Comparison of ENCODE assay signal across 36 cellular contexts in the genomic region with DNA sequence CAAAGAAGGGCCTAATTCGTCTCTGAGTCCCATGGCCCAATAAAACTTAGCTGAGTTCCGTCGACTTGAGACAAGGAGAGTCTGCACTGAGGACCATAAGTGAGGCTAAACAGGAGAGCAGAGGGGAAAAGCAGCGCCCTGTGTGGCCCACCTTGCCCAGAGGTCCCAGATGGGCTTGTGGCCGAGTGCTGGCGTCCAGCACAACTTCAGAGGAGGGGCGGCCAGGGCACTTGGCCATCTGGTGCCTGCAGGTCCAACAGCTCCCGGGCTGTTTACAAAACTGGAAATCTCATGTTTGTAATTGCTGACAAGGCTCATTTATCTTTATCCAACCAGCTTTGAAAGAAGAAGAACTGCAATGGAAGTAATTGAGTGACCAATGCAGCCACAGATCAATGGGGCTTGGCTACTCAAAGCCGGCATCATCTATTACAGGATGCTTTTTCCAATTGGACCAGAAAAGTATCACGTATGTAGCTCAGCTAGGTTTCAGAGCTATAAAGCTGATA.
"Had no signal": no experiment of that assay in that cellular context is flagged by ENCODE, and none has a peak within 500 bp of the region (broad histone marks: within the 10 kb centered on the region; RNA-seq: fewer than 3 reads in every experiment).

No MANE protein-coding gene starts in this region.

- H3K36me3 ChIP-seq: ascending aorta, cardiac muscle cell had no signal

- ATAC-seq: activated CD8-positive, alpha-beta T cell treated with anti-CD3 and anti-CD28 coated beads for 36 hours; activated naive CD8-positive, alpha-beta T cell treated with anti-CD3 and anti-CD28 coated beads, Interleukin-2, amount 50 U/mL, for 24 hours had no signal

- H3K4me1 Mint-ChIP-seq: activated B cell treated with CpG ODN at 0.5 μM for 24 hours; activated CD4-positive, alpha-beta T cell treated with anti-CD3 and anti-CD28 coated beads, Interleukin-2, amount 10 ng/mL, durations not matched to agents 24 days and 14 days; activated naive CD4-positive, alpha-beta T cell treated with anti-CD3 and anti-CD28 coated beads, Interleukin-2, amount 10 ng/mL, durations not matched to agents 7 days and 5 days; activated naive CD4-positive, alpha-beta T cell treated with anti-CD3 and anti-CD28 coated beads, Interleukin-2, amount 50 U/mL, for 24 hours; activated naive CD8-positive, alpha-beta T cell treated with anti-CD3 and anti-CD28 coated beads, Interleukin-2, amount 10 ng/mL, durations not matched to agents 7 days and 5 days; activated naive CD8-positive, alpha-beta T cell treated with anti-CD3 and anti-CD28 coated beads, Interleukin-2, amount 50 U/mL, for 24 hours; central memory CD8-positive, alpha-beta T cell had no signal

- H3K27me3 Mint-ChIP-seq: activated B cell treated with CpG ODN at 0.5 μM for 24 hours; activated CD4-positive, alpha-beta memory T cell treated with anti-CD3 and anti-CD28 coated beads for 36 hours; activated CD4-positive, alpha-beta T cell treated with anti-CD3 and anti-CD28 coated beads, Interleukin-2, amount 10 ng/mL, durations not matched to agents 24 days and 14 days; activated CD8-positive, alpha-beta T cell treated with anti-CD3 and anti-CD28 coated beads for 36 hours; activated naive CD4-positive, alpha-beta T cell treated with anti-CD3 and anti-CD28 coated beads, Interleukin-2, amount 10 ng/mL, durations not matched to agents 7 days and 5 days; activated naive CD4-positive, alpha-beta T cell treated with anti-CD3 and anti-CD28 coated beads, Interleukin-2, amount 50 U/mL, for 24 hours; activated naive CD8-positive, alpha-beta T cell treated with anti-CD3 and anti-CD28 coated beads, Interleukin-2, amount 10 ng/mL, durations not matched to agents 7 days and 5 days; activated T-cell treated with anti-CD3 and anti-CD28 coated beads, Interleukin-2, amount 50 U/mL, for 24 hours; central memory CD8-positive, alpha-beta T cell had no signal

- H3K4me1 ChIP-seq: ascending aorta had no signal

- H3K27ac ChIP-seq: ascending aorta, cardiac muscle cell, VCaP had no signal

- H3K4me3 ChIP-seq: ascending aorta, cardiac muscle cell had no signal

- H3K9me3 ChIP-seq: ascending aorta had no signal

- H3K27ac Mint-ChIP-seq: activated B cell treated with CpG ODN at 0.5 μM for 24 hours; activated CD4-positive, alpha-beta memory T cell treated with anti-CD3 and anti-CD28 coated beads for 36 hours; activated CD4-positive, alpha-beta T cell treated with anti-CD3 and anti-CD28 coated beads, Interleukin-2, amount 10 ng/mL, durations not matched to agents 24 days and 14 days; activated CD8-positive, alpha-beta T cell treated with anti-CD3 and anti-CD28 coated beads for 36 hours; activated naive CD4-positive, alpha-beta T cell treated with anti-CD3 and anti-CD28 coated beads, Interleukin-2, amount 10 ng/mL, durations not matched to agents 7 days and 5 days; activated naive CD4-positive, alpha-beta T cell treated with anti-CD3 and anti-CD28 coated beads, Interleukin-2, amount 50 U/mL, for 24 hours; activated naive CD8-positive, alpha-beta T cell; activated naive CD8-positive, alpha-beta T cell treated with anti-CD3 and anti-CD28 coated beads, Interleukin-2, amount 10 ng/mL, durations not matched to agents 7 days and 5 days; activated naive CD8-positive, alpha-beta T cell treated with anti-CD3 and anti-CD28 coated beads, Interleukin-2, amount 50 U/mL, for 24 hours; activated T-cell treated with anti-CD3 and anti-CD28 coated beads, Interleukin-2, amount 50 U/mL, for 24 hours; activated T-helper 2 cell treated with anti-CD3 and anti-CD28 coated beads, Interferon-gamma antibody, Interleukin-2, Interleukin-4, amounts not matched to agents 10 μg/mL and 5 μg/mL and 100 μg/mL, durations not matched to agents 14 hours and 24 hours and 36 hours; brain; T-helper 1 cell treated with Interleukin-12 subunit alpha and Interleukin-12 subunit beta and Interleukin-4 antibody, amounts not matched to agents 30 μg/mL and 1 μg/mL, for 36 hours; T-helper 2 cell treated with Interferon-gamma antibody and Interleukin-4, amounts not matched to agents 5 μg/mL and 100 μg/mL, for 36 hours had no signal

- H3K36me3 Mint-ChIP-seq: activated CD4-positive, alpha-beta memory T cell treated with anti-CD3 and anti-CD28 coated beads for 36 hours; activated naive CD4-positive, alpha-beta T cell treated with anti-CD3 and anti-CD28 coated beads, Interleukin-2, amount 10 ng/mL, durations not matched to agents 7 days and 5 days; activated naive CD4-positive, alpha-beta T cell treated with anti-CD3 and anti-CD28 coated beads, Interleukin-2, amount 50 U/mL, for 24 hours; activated naive CD8-positive, alpha-beta T cell; activated naive CD8-positive, alpha-beta T cell treated with anti-CD3 and anti-CD28 coated beads, Interleukin-2, amount 10 ng/mL, durations not matched to agents 7 days and 5 days; brain had no signal

- FAIRE-seq: bronchial epithelial cell, TTC549 had no signal

- DNase-seq: activated B cell treated with CpG ODN at 0.5 μM for 24 hours; activated CD4-positive, alpha-beta memory T cell treated with anti-CD3 and anti-CD28 coated beads for 36 hours; activated CD4-positive, alpha-beta T cell treated with anti-CD3 and anti-CD28 coated beads for 4 hours; activated CD4-positive, alpha-beta T cell treated with anti-CD3 and anti-CD28 coated beads, Interleukin-2, amount 10 ng/mL, durations not matched to agents 24 days and 14 days; activated CD4-positive, alpha-beta T cell treated with anti-CD3 and anti-CD28 coated beads, Interleukin-2, amount 50 U/mL, for 1 hour; activated CD4-positive, alpha-beta T cell treated with anti-CD3 and anti-CD28 coated beads, Interleukin-2, amount 50 U/mL, for 4 hours; activated CD4-positive, CD25-positive, alpha-beta regulatory T cell treated with anti-CD3 and anti-CD28 coated beads, Interleukin-2, amount 50 U/mL, for 72 hours; activated CD8-positive, alpha-beta memory T cell treated with anti-CD3 and anti-CD28 coated beads, Interleukin-2, amount 50 U/mL, for 4 hours; activated CD8-positive, alpha-beta T cell treated with anti-CD3 and anti-CD28 coated beads for 36 hours; activated effector memory CD4-positive, alpha-beta T cell treated with Interleukin-2 at 50 U/mL for 16 hours; activated gamma-delta T cell; activated naive CD4-positive, alpha-beta T cell treated with anti-CD3 and anti-CD28 coated beads, Interleukin-2, amount 10 ng/mL, durations not matched to agents 7 days and 5 days; activated naive CD4-positive, alpha-beta T cell treated with Interleukin-2 at 50 U/mL for 16 hours; activated naive CD8-positive, alpha-beta T cell treated with anti-CD3 and anti-CD28 coated beads, Interleukin-2, amount 10 ng/mL, durations not matched to agents 7 days and 5 days; activated naive CD8-positive, alpha-beta T cell treated with anti-CD3 and anti-CD28 coated beads, Interleukin-2, amount 50 U/mL, for 24 hours; activated T-cell treated with anti-CD3 and anti-CD28 coated beads, Interleukin-2, amount 50 U/mL, for 24 hours; activated T-cell treated with anti-CD3 and anti-CD28 coated beads, Interleukin-2, amount 50 U/mL, for 48 hours; amygdala; anterior cingulate cortex; caudate nucleus; cerebellar nuclear complex; T-helper 1 cell; T-helper 2 cell; T-helper 9 cell had no signal

- H3K27me3 ChIP-seq: ascending aorta, cardiac muscle cell had no signal

- H3K4me3 Mint-ChIP-seq: activated B cell treated with CpG ODN at 0.5 μM for 24 hours; activated CD4-positive, alpha-beta memory T cell treated with anti-CD3 and anti-CD28 coated beads for 36 hours; activated CD4-positive, alpha-beta T cell treated with anti-CD3 and anti-CD28 coated beads, Interleukin-2, amount 10 ng/mL, durations not matched to agents 24 days and 14 days; activated CD8-positive, alpha-beta T cell treated with anti-CD3 and anti-CD28 coated beads for 36 hours; activated naive CD4-positive, alpha-beta T cell treated with anti-CD3 and anti-CD28 coated beads, Interleukin-2, amount 10 ng/mL, durations not matched to agents 7 days and 5 days; activated naive CD4-positive, alpha-beta T cell treated with anti-CD3 and anti-CD28 coated beads, Interleukin-2, amount 50 U/mL, for 24 hours; activated naive CD8-positive, alpha-beta T cell; activated naive CD8-positive, alpha-beta T cell treated with anti-CD3 and anti-CD28 coated beads, Interleukin-2, amount 10 ng/mL, durations not matched to agents 7 days and 5 days; activated naive CD8-positive, alpha-beta T cell treated with anti-CD3 and anti-CD28 coated beads, Interleukin-2, amount 50 U/mL, for 24 hours; activated T-cell treated with anti-CD3 and anti-CD28 coated beads, Interleukin-2, amount 50 U/mL, for 24 hours; brain; central memory CD8-positive, alpha-beta T cell; T-helper 1 cell treated with Interleukin-12 subunit alpha and Interleukin-12 subunit beta and Interleukin-4 antibody, amounts not matched to agents 30 μg/mL and 1 μg/mL, for 36 hours; T-helper 2 cell treated with Interferon-gamma antibody and Interleukin-4, amounts not matched to agents 5 μg/mL and 100 μg/mL, for 36 hours had no signal

- H3K9me3 Mint-ChIP-seq: activated CD4-positive, alpha-beta memory T cell treated with anti-CD3 and anti-CD28 coated beads for 36 hours; activated CD4-positive, alpha-beta T cell treated with anti-CD3 and anti-CD28 coated beads, Interleukin-2, amount 10 ng/mL, durations not matched to agents 24 days and 14 days; activated CD8-positive, alpha-beta T cell treated with anti-CD3 and anti-CD28 coated beads for 36 hours; activated naive CD4-positive, alpha-beta T cell treated with anti-CD3 and anti-CD28 coated beads, Interleukin-2, amount 10 ng/mL, durations not matched to agents 7 days and 5 days; activated naive CD8-positive, alpha-beta T cell treated with anti-CD3 and anti-CD28 coated beads, Interleukin-2, amount 10 ng/mL, durations not matched to agents 7 days and 5 days; activated naive CD8-positive, alpha-beta T cell treated with anti-CD3 and anti-CD28 coated beads, Interleukin-2, amount 50 U/mL, for 24 hours; activated T-cell treated with anti-CD3 and anti-CD28 coated beads, Interleukin-2, amount 50 U/mL, for 24 hours had no signal
